In the genomic region with DNA sequence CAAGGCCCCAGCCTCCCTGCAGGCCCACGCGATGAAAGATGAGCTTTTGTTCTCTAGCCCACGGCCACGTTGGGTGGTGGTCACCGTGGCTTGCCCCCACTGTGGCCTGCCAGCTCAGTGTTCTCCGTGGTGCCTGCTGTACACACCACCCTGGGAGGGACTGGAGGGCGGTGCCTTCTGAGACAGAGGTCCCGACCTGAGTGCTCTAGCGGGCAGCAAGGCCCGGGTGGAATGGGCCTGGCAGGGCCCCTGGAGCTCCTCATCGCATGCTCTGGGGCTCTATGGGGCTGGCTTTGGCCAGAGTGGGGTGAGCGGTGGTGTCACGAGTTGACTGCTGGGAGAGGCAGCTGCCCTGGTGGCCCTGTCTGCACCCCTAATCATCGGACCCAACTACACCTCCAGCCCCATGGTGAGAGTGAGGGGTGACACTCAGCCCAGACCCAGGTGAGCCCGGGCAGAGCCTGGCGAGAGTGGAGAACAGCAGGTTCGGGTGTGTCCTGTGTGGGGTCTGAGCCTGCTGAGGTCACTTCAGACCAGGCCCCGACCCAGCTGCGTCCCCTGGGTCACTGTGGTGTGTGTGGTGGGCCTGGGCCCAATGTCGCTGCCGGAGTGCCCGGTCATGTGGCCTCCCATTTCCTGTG, we compare ENCODE assay signal across 24 cellular contexts.
"Had no signal": no experiment of that assay in that cellular context is flagged by ENCODE, and none has a peak within 500 bp of the region (broad histone marks: within the 10 kb centered on the region; RNA-seq: fewer than 3 reads in every experiment).

No MANE protein-coding gene starts in this region.

- H3K4me1 ChIP-seq: esophagus squamous epithelium, gastroesophageal sphincter, pancreas, right lobe of liver had no signal

- H3K27me3 ChIP-seq: esophagus squamous epithelium, pancreas, right lobe of liver, testis had no signal

- ATAC-seq: activated CD4-positive, CD25-positive, alpha-beta regulatory T cell treated with anti-CD3 and anti-CD28 coated beads, Interleukin-2, amount 50 U/mL, for 24 hours; gastroesophageal sphincter; natural killer cell; pancreas; stimulated activated memory B cell treated with anti-CD40 and anti-IgM and Interleukin-4, amounts not matched to agents 10 μg/mL and 1 μg/mL and 100 μg/mL, for 72 hours; T-cell had no signal

- H3K4me1 Mint-ChIP-seq: activated CD4-positive, alpha-beta memory T cell treated with anti-CD3 and anti-CD28 coated beads, Interleukin-2, amount 10 ng/mL, durations not matched to agents 7 days and 5 days; activated CD4-positive, alpha-beta T cell treated with anti-CD3 and anti-CD28 coated beads, Interleukin-2, amount 10 ng/mL, durations not matched to agents 24 days and 14 days; mesothelial cell of epicardium; natural killer cell; stimulated activated memory B cell treated with anti-CD40 and anti-IgM and Interleukin-4, amounts not matched to agents 10 μg/mL and 1 μg/mL and 100 μg/mL, for 72 hours; T-cell had no signal

- H3K9me3 ChIP-seq: esophagus squamous epithelium, gastroesophageal sphincter, pancreas, right lobe of liver, testis had no signal

- H3K36me3 ChIP-seq: esophagus squamous epithelium, gastroesophageal sphincter, pancreas, right lobe of liver had no signal

- H3K4me3 ChIP-seq: esophagus squamous epithelium, gastroesophageal sphincter, lung, pancreas, right lobe of liver, skin epidermis, testis had no signal

- DNase-seq: activated CD4-positive, alpha-beta memory T cell treated with anti-CD3 and anti-CD28 coated beads, Interleukin-2, amount 10 ng/mL, durations not matched to agents 7 days and 5 days; activated CD4-positive, alpha-beta T cell treated with anti-CD3 and anti-CD28 coated beads, Interleukin-2, amount 10 ng/mL, durations not matched to agents 24 days and 14 days; activated gamma-delta T cell; activated naive CD4-positive, alpha-beta T cell treated with anti-CD3 and anti-CD28 coated beads, Interleukin-2, amount 50 U/mL, for 16 hours; aorta; caudate nucleus; esophagus squamous epithelium; natural killer cell; stimulated activated CD4-positive, alpha-beta T cell treated with anti-CD3 and anti-CD28 coated beads, Interleukin-15, amount 100 ng/mL, for 24 hours; T-cell; testis; trophoblast cell had no signal

- H3K36me3 Mint-ChIP-seq: brain; mesothelial cell of epicardium; natural killer cell; stimulated activated memory B cell treated with anti-CD40 and anti-IgM and Interleukin-4, amounts not matched to agents 10 μg/mL and 1 μg/mL and 100 μg/mL, for 72 hours; T-cell had no signal

- H3K4me3 Mint-ChIP-seq: activated CD4-positive, alpha-beta memory T cell treated with anti-CD3 and anti-CD28 coated beads, Interleukin-2, amount 10 ng/mL, durations not matched to agents 7 days and 5 days; activated CD4-positive, alpha-beta T cell treated with anti-CD3 and anti-CD28 coated beads, Interleukin-2, amount 10 ng/mL, durations not matched to agents 24 days and 14 days; activated T-helper 1 cell treated with anti-CD3 and anti-CD28 coated beads, Interleukin-12 subunit alpha, Interleukin-12 subunit beta, Interleukin-2, Interleukin-4 antibody, amounts not matched to agents 30 ng/mL and 10 ng/mL and 1 ng/mL, durations not matched to agents 14 hours and 24 hours and 36 hours; brain; mesothelial cell of epicardium; natural killer cell; stimulated activated memory B cell treated with anti-CD40 and anti-IgM and Interleukin-4, amounts not matched to agents 10 μg/mL and 1 μg/mL and 100 μg/mL, for 72 hours; T-cell; T-helper 2 cell treated with Interferon-gamma antibody and Interleukin-4, amounts not matched to agents 5 μg/mL and 100 μg/mL, for 36 hours had no signal

- H3K9me3 Mint-ChIP-seq: activated CD4-positive, alpha-beta memory T cell treated with anti-CD3 and anti-CD28 coated beads, Interleukin-2, amount 10 ng/mL, durations not matched to agents 7 days and 5 days; activated T-helper 1 cell treated with anti-CD3 and anti-CD28 coated beads, Interleukin-12 subunit alpha, Interleukin-12 subunit beta, Interleukin-2, Interleukin-4 antibody, amounts not matched to agents 30 ng/mL and 10 ng/mL and 1 ng/mL, durations not matched to agents 14 hours and 24 hours and 36 hours; T-helper 2 cell treated with Interferon-gamma antibody and Interleukin-4, amounts not matched to agents 5 μg/mL and 100 μg/mL, for 36 hours had no signal

- H3K27me3 Mint-ChIP-seq: activated CD4-positive, alpha-beta memory T cell treated with anti-CD3 and anti-CD28 coated beads, Interleukin-2, amount 10 ng/mL, durations not matched to agents 7 days and 5 days; activated CD4-positive, alpha-beta T cell treated with anti-CD3 and anti-CD28 coated beads, Interleukin-2, amount 10 ng/mL, durations not matched to agents 24 days and 14 days; stimulated activated memory B cell treated with anti-CD40 and anti-IgM and Interleukin-4, amounts not matched to agents 10 μg/mL and 1 μg/mL and 100 μg/mL, for 72 hours had no signal

- H3K27ac Mint-ChIP-seq: activated CD4-positive, alpha-beta memory T cell treated with anti-CD3 and anti-CD28 coated beads, Interleukin-2, amount 10 ng/mL, durations not matched to agents 7 days and 5 days; activated CD4-positive, alpha-beta T cell treated with anti-CD3 and anti-CD28 coated beads, Interleukin-2, amount 10 ng/mL, durations not matched to agents 24 days and 14 days; activated T-helper 1 cell treated with anti-CD3 and anti-CD28 coated beads, Interleukin-12 subunit alpha, Interleukin-12 subunit beta, Interleukin-2, Interleukin-4 antibody, amounts not matched to agents 30 ng/mL and 10 ng/mL and 1 ng/mL, durations not matched to agents 14 hours and 24 hours and 36 hours; brain; mesothelial cell of epicardium; natural killer cell; stimulated activated memory B cell treated with anti-CD40 and anti-IgM and Interleukin-4, amounts not matched to agents 10 μg/mL and 1 μg/mL and 100 μg/mL, for 72 hours; T-cell; T-helper 2 cell treated with Interferon-gamma antibody and Interleukin-4, amounts not matched to agents 5 μg/mL and 100 μg/mL, for 36 hours had no signal

- H3K27ac ChIP-seq: esophagus squamous epithelium, gastroesophageal sphincter, pancreas, right lobe of liver, skin epidermis, testis, VCaP had no signal
